In genomic region chr14:93042968-93043940, GRCh38 we compare ENCODE assay signal across 8 cellular contexts.
A peak's percentile ranks its signal among the peaks of the same experiment; 100 is the strongest.
DNase-seq lines count a peak whose midpoint lies in the region; ATAC-seq, FAIRE-seq and TF ChIP-seq lines count a peak whose summit lies in the region.

No MANE protein-coding gene starts in this region.

- 51 to 65% methylated on average over 13 of the region's 13 CpGs for WGBS in lung, 2 donors

- FAIRE-seq in HTR-8/SVneo (lab: Jason Lieb, UNC) (peak; percentile 99), GM12892 (lab: Jason Lieb, UNC) (no peak)

- H3K36me3 ChIP-seq in ACC112 (ENCODE audit: insufficient read depth, low read length) (no peaks in the 10 kb centered on the region), breast epithelium (no peaks in the 10 kb centered on the region), lung (ENCODE audit: control insufficient read depth in 2 of 2, insufficient read depth in 2 of 2, low read length in 2 of 2) (no peaks in the 10 kb centered on the region)

- TF ChIP-seq POLR2A in breast epithelium (IDR thresholded peaks at IDR 0.05) (no peak), GM12892 (IDR thresholded peaks at IDR 0.05; ENCODE audit: low read depth, low read length) (no peak)

- H3K9me3 ChIP-seq in breast epithelium (no peaks in the 10 kb centered on the region), lung (ENCODE audit: control insufficient read depth in 2 of 2, insufficient read depth in 1 of 2, low read length in 1 of 2) (no peaks in the 10 kb centered on the region)

- no peak for TF ChIP-seq CTCF in breast epithelium (IDR thresholded peaks at IDR 0.05)
- no peak for TF ChIP-seq CTCF in lung (IDR thresholded peaks at IDR 0.05; ENCODE audit: control extremely low read depth, extremely low read depth)

- intact Hi-C loops in breast epithelium (cut with DNase I; ENCODE audit: low total_unique reads) = loop anchor here (5.0 kb wide), 1 partner anchor 1139 kb away; no protein-coding TSS in a partner anchor

- peak; percentile 75 for ATAC-seq in lung (ENCODE audit: insufficient read depth, low FRiP score)
- ATAC-seq in HG03378 (IDR thresholded peaks at IDR 0.05; ENCODE audit: unreplicated experiment) = no peak

- no peaks in the 10 kb centered on the region for H3K27me3 ChIP-seq in ACC112 (ENCODE audit: insufficient read depth, low read length)
- no peaks in the 10 kb centered on the region for H3K27me3 ChIP-seq in breast epithelium
- no peaks in the 10 kb centered on the region for H3K27me3 ChIP-seq in lung (ENCODE audit: control insufficient read depth, insufficient read depth)

- DNase-seq in HTR-8/SVneo (ENCODE audit: insufficient read length, low spot score) (peak; percentile 80), breast epithelium (ENCODE audit: low spot score in 2 of 2) (peak; percentile 59 to 82), lung (ENCODE audit: low spot score) (peak; percentile 90), DMS153 treated with DMSO at 0.1 percent for 48 hours (lab: John Stamatoyannopoulos, UW; ENCODE audit: unreplicated experiment) (no peak), RKO (ENCODE audit: low spot score) (no peak), GM12892 (ENCODE audit: insufficient read length) (no peak)

- H3K4me1 ChIP-seq in ACC112 (ENCODE audit: control insufficient read depth, insufficient read depth, low read length, unreplicated experiment) = peaks cover 74% of the 10 kb centered on the region
- H3K4me1 ChIP-seq in breast epithelium = peaks cover 0 to 4% of the 10 kb centered on the region in 2 donors
- H3K4me1 ChIP-seq in lung (ENCODE audit: control insufficient read depth in 2 of 2, insufficient read depth in 2 of 2, low read length in 2 of 2) = peaks cover 14 to 64% of the 10 kb centered on the region in 2 donors

- peak overlapping the region; percentile 81 for H3K27ac ChIP-seq in ACC112 (ENCODE audit: low read depth, low read length)
- H3K27ac ChIP-seq in breast epithelium = peak overlapping the region; percentile 45 to 64
- H3K27ac ChIP-seq in lung (ENCODE audit: low read depth in 1 of 2, low read length in 1 of 2) = peak overlapping the region; percentile 76 to 94

- H3K4me3 ChIP-seq in ACC112 (ENCODE audit: low read depth, low read length) (peak overlapping the region; percentile 30; the same call in 1 of the 2 replicates), breast epithelium (no peak overlapping the region), lung (no peak overlapping the region)

- H2AFZ ChIP-seq in ACC112 (ENCODE audit: low read length, unreplicated experiment) = no peak overlapping the region

- no peaks in the 10 kb centered on the region for H3K79me2 ChIP-seq in ACC112 (ENCODE audit: control insufficient read depth, insufficient read depth, low read length, unreplicated experiment)

Comparison
In these comparisons a context has a peak if more than half of its experiments do, and no peak if none do; other contexts are left out.
1. DNase-seq: peak in HTR-8/SVneo (single experiment), breast epithelium (2 of 2) and lung (single experiment); none in DMS153 treated with DMSO at 0.1 percent for 48 hours (single experiment), RKO (single experiment) and GM12892 (single experiment).
2. Peak in every context shown above with its lines, with median percentiles within 50 percentile points of each other: H3K27ac ChIP-seq.